In genomic region chr9:136991993-136992818, GRCh38 we compare ENCODE assay signal across 8 cellular contexts. TPM values are rescaled to one million over a fixed set of nuclear protein-coding genes. Genes with fewer than 3 reads are reported as not detected.
DNase-seq lines count a peak whose midpoint lies in the region; ATAC-seq and TF ChIP-seq lines count a peak whose summit lies in the region.

PAXX (plus strand) TSS chr9:136992422; CDS start chr9:136992444, 22 bp downstream.

- no peaks in the 10 kb centered on the region for H3K36me3 ChIP-seq in GM23248 (ENCODE audit: low read depth)
- H3K36me3 ChIP-seq in SJCRH30: peaks cover 3% of the 10 kb centered on the region; the same call in 1 of the 2 replicates
- H3K36me3 ChIP-seq in neuron (ENCODE audit: insufficient read depth, low read length): peaks cover 12% of the 10 kb centered on the region

- H3F3A ChIP-seq in GM23248 (ENCODE audit: insufficient read depth): peaks cover 7% of the 10 kb centered on the region; the same call in 1 of the 2 replicates

- TF ChIP-seq CTCF in foreskin keratinocyte (conservative IDR thresholded peaks at IDR 0.05): no peak

- peak within 1 kb of the TSS; percentile 91 for H3K4me3 ChIP-seq in GM23248
- H3K4me3 ChIP-seq in SJCRH30: peak within 1 kb of the TSS; percentile 72
- H3K4me3 ChIP-seq in neuron (ENCODE audit: low read length): peak within 1 kb of the TSS; percentile 67

- H3K4me1 ChIP-seq in GM23248 (ENCODE audit: insufficient read depth): peaks cover 16% of the 10 kb centered on the region; the same call in 1 of the 2 replicates
- H3K4me1 ChIP-seq in SJCRH30: peaks cover 13% of the 10 kb centered on the region; the same call in 1 of the 2 replicates
- no peaks in the 10 kb centered on the region for H3K4me1 ChIP-seq in foreskin keratinocyte
- H3K4me1 ChIP-seq in neuron (ENCODE audit: insufficient read depth, low read length): peaks cover 12% of the 10 kb centered on the region

- H3K9me3 ChIP-seq in GM23248 (ENCODE audit: low read depth) (no peaks in the 10 kb centered on the region), SJCRH30 (replicated peaks) (peaks cover 4% of the 10 kb centered on the region; the same call in 1 of the 2 replicates), neuron (ENCODE audit: low read length) (no peaks in the 10 kb centered on the region)

- H3K9ac ChIP-seq in GM23248: peak within 1 kb of the TSS; percentile 75

- peak; percentile 91 for DNase-seq in ELR (ENCODE audit: low read depth)
- peak; percentile 97 for DNase-seq in GM23248
- peak; percentile 76 for DNase-seq in LHCN-M2 (ENCODE audit: low read depth)
- peak; percentile 92 for DNase-seq in SJCRH30
- peak; percentile 94 for DNase-seq in activated gamma-delta T cell treated with Interleukin-2 at 50 U/mL for 16 hours
- DNase-seq in foreskin keratinocyte: peak; percentile 33 to 69
- peak; percentile 70 for DNase-seq in stromal cell of bone marrow (ENCODE audit: low read depth)

- H3K4me2 ChIP-seq in GM23248 (ENCODE audit: unreplicated experiment): peak within 1 kb of the TSS; percentile 87

- H3K27me3 ChIP-seq in GM23248 (replicated peaks; ENCODE audit: insufficient read depth): no peaks in the 10 kb centered on the region
- peaks cover 18% of the 10 kb centered on the region; the same call in 1 of the 2 replicates for H3K27me3 ChIP-seq in SJCRH30
- peaks cover 21% of the 10 kb centered on the region for H3K27me3 ChIP-seq in foreskin keratinocyte
- no peaks in the 10 kb centered on the region for H3K27me3 ChIP-seq in neuron (ENCODE audit: insufficient read depth, low read length)

- H3K9me2 ChIP-seq in GM23248 (ENCODE audit: insufficient read depth): no peaks in the 10 kb centered on the region

- 1% methylated on average over 34 to 85 of the region's 92 CpGs for WGBS in GM23248 (ENCODE audit: low coverage in 1 of 2, low lambda C conversion rate in 2 of 2, missing lambda C conversion rate in 2 of 2), 2 experiments

- H3K27ac ChIP-seq in GM23248: peak within 1 kb of the TSS; percentile 48
- peak within 1 kb of the TSS; percentile 65 for H3K27ac ChIP-seq in SJCRH30
- H3K27ac ChIP-seq in foreskin keratinocyte: no peak within 1 kb of the TSS

- in situ Hi-C loops in GM23248 (cut with MboI): no loop called here

- peak within 1 kb of the TSS; percentile 80 for H2AFZ ChIP-seq in GM23248
- H2AFZ ChIP-seq in neuron (ENCODE audit: low read depth, low read length): peak within 1 kb of the TSS; percentile 42

- no peaks in the 10 kb centered on the region for H4K20me1 ChIP-seq in GM23248 (ENCODE audit: insufficient read depth)

- ATAC-seq in foreskin keratinocyte: peak; percentile 85

- H3K79me2 ChIP-seq in GM23248 (ENCODE audit: insufficient read depth): 0 out of 2 replicates have a peak, but pooled peaks cover 4% of the 10 kb centered on the region

RNA-seq across cellular contexts. Expression of gene PAXX, which starts in this region (rescaled TPM):
- total RNA-seq in GM23248 (2014; rRNA removed; shearing (Covaris generic)): 38.7 and 52.2 TPM in 2 replicates
- polyA plus RNA-seq in GM23248 (2016; fragmentation: Nextera tagmentation; extraction: Ambion mirVana) (49.3 and 54.5 TPM in 2 replicates), foreskin keratinocyte (79.5 and 84.6 TPM in 2 replicates)
- total RNA-seq in LHCN-M2 (2014; rRNA removed) (53.2 and 67.3 TPM in 2 replicates), foreskin keratinocyte (48.4 and 52.7 TPM in 2 replicates)
- 34.2 TPM for polyA plus RNA-seq in LHCN-M2 (2012)
- total RNA-seq in SJCRH30 (2014; rRNA removed; shearing (Covaris generic)): 25.9 and 27.8 TPM in 2 replicates
